Comparison of ENCODE assay signal across 1 cellular context in genomic region chr20:32997431-32997830, GRCh38.
TF ChIP-seq lines count a peak whose summit lies in the region.

No MANE protein-coding gene starts in this region.

TF ChIP-seq in IMR-90, 13 proteins besides CTCF, POLR2A, EP300 and RAD21:
- TF ChIP-seq BHLHE40 (IDR thresholded peaks at IDR 0.05; ENCODE audit: low read depth, low read length) (no peak), CEBPB (IDR thresholded peaks at IDR 0.05; ENCODE audit: low read depth, low read length) (0 out of 2 replicates have a peak, but pooled peaks have one; percentile 1), MXI1 (IDR thresholded peaks at IDR 0.05; ENCODE audit: borderline replicate concordance, low read depth, low read length) (no peak)
